In genomic region chr4:80072607-80073361, GRCh38 we compare ENCODE assay signal across 8 cellular contexts. TPM values are rescaled to one million over a fixed set of nuclear protein-coding genes. Genes with fewer than 3 reads are reported as not detected.
A peak's percentile ranks its signal among the peaks of the same experiment; 100 is the strongest.
DNase-seq lines count a peak whose midpoint lies in the region; ATAC-seq, FAIRE-seq and TF ChIP-seq lines count a peak whose summit lies in the region.

Gene ANTXR2 (minus strand): TSS chr4:80073229. CDS start chr4:80072560, 669 bp downstream.

- H3K9me3 Mint-ChIP-seq in GM23338 (peaks cover 2% of the 10 kb centered on the region; the same call in 1 of the 3 replicates), T-cell (no peaks in the 10 kb centered on the region), progenitor cell of endocrine pancreas (ENCODE audit: low read depth) (no peaks in the 10 kb centered on the region)

- H3K4me3 Mint-ChIP-seq in GM23338 (peak within 1 kb of the TSS; percentile 91), T-cell (peak within 1 kb of the TSS; percentile 95 to 98 (median 96)), progenitor cell of endocrine pancreas (ENCODE audit: low read depth) (peak within 1 kb of the TSS; percentile 98)

- peaks cover 17% of the 10 kb centered on the region for H3K27me3 Mint-ChIP-seq in GM23338 (ENCODE audit: insufficient read depth, low read depth, poor library complexity)
- no peaks in the 10 kb centered on the region for H3K27me3 Mint-ChIP-seq in T-cell
- no peaks in the 10 kb centered on the region for H3K27me3 Mint-ChIP-seq in progenitor cell of endocrine pancreas

- no peaks in the 10 kb centered on the region for H3K9me3 ChIP-seq in uterus

- peak in 1 of 2 donors; percentile 56 for TF ChIP-seq POLR2A in uterus (IDR thresholded peaks at IDR 0.05)

- H3K27ac ChIP-seq in GM23338 (ENCODE audit: low read depth) (no peak within 1 kb of the TSS), uterus (peak within 1 kb of the TSS; percentile 91 to 98)

- no peak for TF ChIP-seq CTCF in GM23338 (conservative IDR thresholded peaks at IDR 0.05; ENCODE audit: low read depth in 2 of 2)
- TF ChIP-seq CTCF in progenitor cell of endocrine pancreas (IDR thresholded peaks at IDR 0.05; ENCODE audit: unreplicated experiment), result no peak
- TF ChIP-seq CTCF in uterus (IDR thresholded peaks at IDR 0.05), result peak in 3 of 4 experiments; percentile 12 to 32 (median 31)

- POLR2A ChIA-PET in T-cell (lab: Charles Lee), result interaction anchor here (0.5 to 2.1 kb wide), 8 partner anchors 9 to 112 kb away, joined by 3 to 21 read pairs (median 3); no protein-coding TSS in a partner anchor

- H3K27me3 ChIP-seq in GM23338 (ENCODE audit: insufficient read depth) (peaks cover 33% of the 10 kb centered on the region), uterus (no peaks in the 10 kb centered on the region)

- intact Hi-C loops in left cardiac atrium (cut with DNase I), result loop anchor here (10.0 kb wide), 1 partner anchor 112 kb away; no protein-coding TSS in a partner anchor
- intact Hi-C loops in uterus (cut with DNase I; ENCODE audit: low total_unique reads), result no loop called here

- DNase-seq in GM23338 (ENCODE audit: low spot score) (peak; percentile 85), LHCN-M2 (ENCODE audit: low read depth) (peak; percentile 99), T-cell (peak in 33 of 34 experiments; percentile 32 to 73 (median 48)), amniotic epithelial cell (ENCODE audit: low read depth) (peak; percentile 81), left cardiac atrium (peak; percentile 94), progenitor cell of endocrine pancreas (ENCODE audit: low spot score, unreplicated experiment) (peak; percentile 69), uterus (peak; percentile 89 to 91)

- no peaks in the 10 kb centered on the region for H3F3A ChIP-seq in GM23338 (replicated peaks; ENCODE audit: low read depth)

- H2AFZ ChIP-seq in GM23338, result peak within 1 kb of the TSS; percentile 99

- peaks cover 22% of the 10 kb centered on the region for H3K4me1 ChIP-seq in GM23338 (ENCODE audit: insufficient read depth)
- peaks cover 0 to 6% of the 10 kb centered on the region in 2 donors for H3K4me1 ChIP-seq in uterus

- H3K36me3 Mint-ChIP-seq in GM23338 (ENCODE audit: low read depth), result no peaks in the 10 kb centered on the region
- H3K36me3 Mint-ChIP-seq in T-cell, result peaks cover 19% of the 10 kb centered on the region
- H3K36me3 Mint-ChIP-seq in progenitor cell of endocrine pancreas (ENCODE audit: insufficient read depth), result peaks cover 7% of the 10 kb centered on the region

- peaks cover 23% of the 10 kb centered on the region for H3K4me1 Mint-ChIP-seq in GM23338
- H3K4me1 Mint-ChIP-seq in T-cell, result peaks cover 59 to 73% (median 67%) of the 10 kb centered on the region in 3 donors
- H3K4me1 Mint-ChIP-seq in progenitor cell of endocrine pancreas (ENCODE audit: low read depth), result peaks cover 31% of the 10 kb centered on the region

- no peak within 1 kb of the TSS for H3K27ac Mint-ChIP-seq in GM23338
- peak within 1 kb of the TSS; percentile 91 to 95 for H3K27ac Mint-ChIP-seq in T-cell
- H3K27ac Mint-ChIP-seq in progenitor cell of endocrine pancreas, result peak within 1 kb of the TSS; percentile 97

- H3K79me2 ChIP-seq in GM23338 (replicated peaks; ENCODE audit: insufficient read depth), result no peaks in the 10 kb centered on the region

- FAIRE-seq in G401.6 (lab: Jason Lieb, UNC), result peak; percentile 87

- ATAC-seq in GM23338 (peak; percentile 93), T-cell (replicated peaks in 1 of 4) (peak; percentile 75 to 84 (median 80)), left cardiac atrium (peak; percentile 96 to 97)

- H3K36me3 ChIP-seq in GM23338 (ENCODE audit: insufficient read depth) (no peaks in the 10 kb centered on the region; the same call in 1 of the 2 replicates), uterus (no peaks in the 10 kb centered on the region)

- CTCF ChIA-PET in T-cell (lab: Charles Lee), result interaction anchor here (0.9 to 2.1 kb wide), 4 partner anchors 14 to 115 kb away, joined by 3 to 12 read pairs (median 3); no protein-coding TSS in a partner anchor

- peak within 1 kb of the TSS; percentile 87 for H3K4me3 ChIP-seq in GM23338
- H3K4me3 ChIP-seq in uterus, result peak within 1 kb of the TSS; percentile 88 to 98

- H3K4me2 ChIP-seq in GM23338, result peak within 1 kb of the TSS; percentile 94

- no peaks in the 10 kb centered on the region for H4K20me1 ChIP-seq in GM23338 (replicated peaks; ENCODE audit: insufficient read depth)

- no peaks in the 10 kb centered on the region for H3K9me2 ChIP-seq in GM23338 (ENCODE audit: insufficient read depth)

TF ChIP-seq in GM23338, 12 proteins besides CTCF, POLR2A, EP300 and RAD21 (continues in another document):
- TF ChIP-seq ZNF331 (CRISPR knock-in tag; IDR thresholded peaks at IDR 0.05; ENCODE audit: low read depth), result no peak
- TF ChIP-seq EZH2 (IDR thresholded peaks at IDR 0.05; ENCODE audit: low read depth, unreplicated experiment), result no peak
- no peak for TF ChIP-seq ZNF462 (CRISPR knock-in tag; IDR thresholded peaks at IDR 0.05)
- no peak for TF ChIP-seq CREB1 (CRISPR knock-in tag; IDR thresholded peaks at IDR 0.05; ENCODE audit: low read depth)
- TF ChIP-seq EZH2phosphoT487 (IDR thresholded peaks at IDR 0.05; ENCODE audit: unreplicated experiment), result no peak
- no peak for TF ChIP-seq JUNB (IDR thresholded peaks at IDR 0.05; ENCODE audit: unreplicated experiment)
- TF ChIP-seq NANOG (IDR thresholded peaks at IDR 0.05; ENCODE audit: borderline replicate concordance), result no peak
- no peak for TF ChIP-seq STAT1 (IDR thresholded peaks at IDR 0.05; ENCODE audit: unreplicated experiment)
- no peak for TF ChIP-seq ZNF114 (CRISPR knock-in tag; IDR thresholded peaks at IDR 0.05)

RNA-seq across cellular contexts. Expression of gene ANTXR2, which starts in this region (rescaled TPM):
- total RNA-seq in GM23338 (2014; rRNA removed; shearing (Covaris generic)), result 4.8 and 5.3 TPM in 2 replicates
- 1.3 and 2.0 TPM in 2 replicates for polyA plus RNA-seq in GM23338 (2016; fragmentation: Nextera tagmentation; extraction: Ambion mirVana)
- total RNA-seq in LHCN-M2 (2014; rRNA removed), result 204 and 216 TPM in 2 replicates
- 71.8 TPM for polyA plus RNA-seq in LHCN-M2 (2012)
- total RNA-seq in T-cell, result 10 to 100 TPM; 45.1 to 64.3 (median 48.2) TPM
- total RNA-seq in left cardiac atrium, result 10 to 100 TPM; 39.3 to 49.8 TPM
- 46.9 and 49.9 TPM in 2 replicates for total RNA-seq in progenitor cell of endocrine pancreas
- total RNA-seq in uterus, result 100 to 1,000 TPM in 3 of 4 donors, 10 to 100 TPM in 1; 51.8 to 182 (median 144) TPM

Comparison
In these comparisons a context has a peak if more than half of its experiments do, and no peak if none do; other contexts are left out.
1. DNase-seq: peak in every context shown above with its lines; median percentile 99 in LHCN-M2; 94 in left cardiac atrium; 90 in uterus; 85 in GM23338; 81 in amniotic epithelial cell; 69 in progenitor cell of endocrine pancreas; 48 in T-cell.
2. CTCF ChIP-seq: peak in uterus (3 of 4); none in GM23338 (0 of 2) and progenitor cell of endocrine pancreas (single experiment).
3. Peak in every context shown above with its lines, with median percentiles within 50 percentile points of each other: ATAC-seq and H3K4me3 Mint-ChIP-seq.